18 cellular contexts compared by ENCODE assay signal in the genomic region with DNA sequence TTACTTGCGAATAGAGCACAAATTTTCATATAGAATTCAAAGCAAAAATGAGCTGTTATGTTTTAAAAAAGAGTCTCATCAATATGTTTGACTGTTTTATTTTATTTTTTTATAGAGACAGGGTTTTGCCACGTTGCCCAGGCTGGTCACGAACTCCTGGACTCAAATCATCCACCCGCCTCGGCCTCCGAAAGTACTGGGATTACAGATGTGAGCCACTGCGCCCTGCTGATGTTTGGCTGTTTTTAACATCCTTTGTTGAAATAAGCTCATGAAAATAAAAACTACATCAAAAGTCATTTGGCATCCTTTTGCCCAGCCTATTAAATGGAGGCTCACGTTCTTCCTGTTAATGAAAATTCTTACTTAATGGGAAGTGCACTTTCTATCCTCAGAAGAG.
DNase-seq lines count a peak whose midpoint lies in the region; ATAC-seq and TF ChIP-seq lines count a peak whose summit lies in the region.
"Had no signal": no experiment of that assay in that cellular context is flagged by ENCODE, and none has a peak within 500 bp of the region (broad histone marks: within the 10 kb centered on the region; RNA-seq: fewer than 3 reads in every experiment).

No MANE protein-coding gene starts in this region.

- POLR2A ChIA-PET in T-cell (lab: Charles Lee): interaction anchor here in 1 of 2 donors (0.6 kb wide), 1 partner anchor 488 kb away, joined by 3 read pairs; no protein-coding TSS in a partner anchor

- no peaks in the 10 kb centered on the region for H3K9me3 Mint-ChIP-seq in T-cell
- H3K9me3 Mint-ChIP-seq: CD4-positive, alpha-beta memory T cell had no signal

- CTCF ChIA-PET in T-cell (lab: Charles Lee): interaction anchor here in 1 of 2 donors (0.7 kb wide), 1 partner anchor 231 kb away, joined by 3 read pairs; no protein-coding TSS in a partner anchor

- no peaks in the 10 kb centered on the region for H3K9me3 ChIP-seq in Peyer's patch
- no peaks in the 10 kb centered on the region for H3K9me3 ChIP-seq in sigmoid colon
- H3K9me3 ChIP-seq: BE2C; BLaER1 treated with 17β-estradiol and CSF1 and Interleukin-3, amounts not matched to agents 10 nM and 100 nM had no signal

- WGBS in sigmoid colon, 2 donors: 82 to 91% methylated on average over 8 of the region's 8 CpGs

- ATAC-seq in T-cell (replicated peaks in 1 of 4): no peak

- no peak overlapping the region for H3K4me3 ChIP-seq in Peyer's patch
- H3K4me3 ChIP-seq in sigmoid colon: no peak overlapping the region
- no peak overlapping the region for H3K4me3 ChIP-seq in H7 (ENCODE audit: insufficient read depth, low read depth, low read length)
- H3K4me3 ChIP-seq: BLaER1 treated with 17β-estradiol and CSF1 and Interleukin-3, amounts not matched to agents 10 nM and 100 nM had no signal

- DNase-seq in Peyer's patch: peak in 2 of 3 donors; percentile 5 to 24
- DNase-seq in mesenteric fat pad (ENCODE audit: low spot score): peak; percentile 33
- peak; percentile 34 for DNase-seq in sigmoid colon
- DNase-seq in H7: no peak
- DNase-seq in activated T-cell treated with anti-CD3 and anti-CD28 coated beads, Interleukin-2, amount 50 U/mL, for 48 hours: no peak
- DNase-seq in T-cell: no peak
- DNase-seq: AML-193; BE2C; Calu3; CD4-positive, alpha-beta memory T cell; COR-L47; DMS53; DMS79 treated with DMSO at 0.1 percent for 48 hours; GF-D8; GOT3; HCEC 1CT had no signal

- no peaks in the 10 kb centered on the region for H3K27me3 Mint-ChIP-seq in T-cell
- H3K27me3 Mint-ChIP-seq: CD4-positive, alpha-beta memory T cell had no signal

- intact Hi-C loops in sigmoid colon (cut with DNase I): no loop called here

- H3K36me3 ChIP-seq in Peyer's patch (no peaks in the 10 kb centered on the region), sigmoid colon (peaks cover 0 to 2% (median 0%) of the 10 kb centered on the region in 4 donors), H7 (replicated peaks; ENCODE audit: control insufficient read depth, insufficient read depth, low read length) (no peaks in the 10 kb centered on the region)
- H3K36me3 ChIP-seq: BE2C had no signal

- H3K36me3 Mint-ChIP-seq in T-cell: peaks cover 8% of the 10 kb centered on the region

- H3K4me1 ChIP-seq in Peyer's patch (no peaks in the 10 kb centered on the region), sigmoid colon (no peaks in the 10 kb centered on the region)
- H3K4me1 ChIP-seq: BE2C; BLaER1 treated with 17β-estradiol and CSF1 and Interleukin-3, amounts not matched to agents 10 nM and 100 nM had no signal

- H3K4me1 Mint-ChIP-seq in T-cell: peaks cover 0 to 3% (median 0%) of the 10 kb centered on the region in 3 donors

- H3K4me3 Mint-ChIP-seq in T-cell: no peak overlapping the region
- H3K4me3 Mint-ChIP-seq: CD4-positive, alpha-beta memory T cell had no signal

- H3K27ac ChIP-seq in Peyer's patch (no peak overlapping the region), sigmoid colon (peak overlapping the region in 1 of 4 donors; percentile 33)
- H3K27ac ChIP-seq: 22Rv1; BLaER1 treated with 17β-estradiol and CSF1 and Interleukin-3, amounts not matched to agents 10 nM and 100 nM had no signal

- H3K27me3 ChIP-seq in Peyer's patch: no peaks in the 10 kb centered on the region
- no peaks in the 10 kb centered on the region for H3K27me3 ChIP-seq in sigmoid colon
- no peaks in the 10 kb centered on the region for H3K27me3 ChIP-seq in H7 (ENCODE audit: control insufficient read depth, insufficient read depth, low read length)
- H3K27me3 ChIP-seq: BE2C had no signal

- TF ChIP-seq POLR2A in Peyer's patch (IDR thresholded peaks at IDR 0.05) (no peak), sigmoid colon (IDR thresholded peaks at IDR 0.05) (no peak)

- TF ChIP-seq CTCF in Peyer's patch (IDR thresholded peaks at IDR 0.05) (no peak), sigmoid colon (IDR thresholded peaks at IDR 0.05) (no peak)

- TF ChIP-seq EP300 in sigmoid colon (IDR thresholded peaks at IDR 0.05): no peak

- H3K27ac Mint-ChIP-seq in T-cell: no peak overlapping the region
- H3K27ac Mint-ChIP-seq: CD4-positive, alpha-beta memory T cell had no signal

Comparison
In these comparisons a context has a peak if more than half of its experiments do, and no peak if none do; other contexts are left out.
1. DNase-seq: peak in Peyer's patch (2 of 3), mesenteric fat pad (single experiment) and sigmoid colon (single experiment); none in H7 (single experiment), activated T-cell treated with anti-CD3 and anti-CD28 coated beads, Interleukin-2, amount 50 U/mL, for 48 hours (0 of 2) and T-cell (0 of 34).